11 cellular contexts compared by ENCODE assay signal in genomic region chr10:6083523-6084475, GRCh38.
DNase-seq lines count a peak whose midpoint lies in the region; ATAC-seq and TF ChIP-seq lines count a peak whose summit lies in the region.
"Had no signal": no experiment of that assay in that cellular context is flagged by ENCODE, and none has a peak within 500 bp of the region (broad histone marks: within the 10 kb centered on the region; RNA-seq: fewer than 3 reads in every experiment).

No MANE protein-coding gene starts in this region.

- H3K4me3 Mint-ChIP-seq in stimulated activated naive CD8-positive, alpha-beta T cell treated with anti-CD3 and anti-CD28 coated beads, Interleukin-15, Interleukin-2, amounts not matched to agents 100 ng/mL and 50 ng/mL, for 24 hours, result peak overlapping the region; percentile 85

- no peak for ATAC-seq in GM18520 (IDR thresholded peaks at IDR 0.05; ENCODE audit: unreplicated experiment)
- ATAC-seq in HG02885 (IDR thresholded peaks at IDR 0.05; ENCODE audit: poor library complexity, unreplicated experiment), result no peak

- no peaks in the 10 kb centered on the region for H3K27me3 Mint-ChIP-seq in stimulated activated naive CD8-positive, alpha-beta T cell treated with anti-CD3 and anti-CD28 coated beads, Interleukin-15, Interleukin-2, amounts not matched to agents 100 ng/mL and 50 ng/mL, for 24 hours

- peak overlapping the region; percentile 99 for H3K27ac Mint-ChIP-seq in stimulated activated naive CD8-positive, alpha-beta T cell treated with anti-CD3 and anti-CD28 coated beads, Interleukin-15, Interleukin-2, amounts not matched to agents 100 ng/mL and 50 ng/mL, for 24 hours
- H3K27ac Mint-ChIP-seq: progenitor cell of endocrine pancreas had no signal

- peak; percentile 72 for DNase-seq in activated naive CD4-positive, alpha-beta T cell treated with Interleukin-2 at 50 U/mL for 16 hours
- no peak for DNase-seq in activated naive CD4-positive, alpha-beta T cell (lab: John Stamatoyannopoulos, UW)
- peak; percentile 79 to 83 for DNase-seq in activated T-cell treated with anti-CD3 and anti-CD28 coated beads, Interleukin-2, amount 50 U/mL, for 48 hours
- DNase-seq in islet precursor cell (peak; percentile 47), GM20000 (ENCODE audit: low spot score) (no peak)
- DNase-seq: ACHN, NCI-H2029 treated with DMSO at 0.1 percent for 48 hours had no signal

- H3K4me1 Mint-ChIP-seq in stimulated activated naive CD8-positive, alpha-beta T cell treated with anti-CD3 and anti-CD28 coated beads, Interleukin-15, Interleukin-2, amounts not matched to agents 100 ng/mL and 50 ng/mL, for 24 hours (ENCODE audit: low read depth), result peaks cover 76% of the 10 kb centered on the region

- H3K36me3 Mint-ChIP-seq in stimulated activated naive CD8-positive, alpha-beta T cell treated with anti-CD3 and anti-CD28 coated beads, Interleukin-15, Interleukin-2, amounts not matched to agents 100 ng/mL and 50 ng/mL, for 24 hours (ENCODE audit: low read depth), result no peaks in the 10 kb centered on the region

- H3K9me3 Mint-ChIP-seq in stimulated activated naive CD8-positive, alpha-beta T cell treated with anti-CD3 and anti-CD28 coated beads, Interleukin-15, Interleukin-2, amounts not matched to agents 100 ng/mL and 50 ng/mL, for 24 hours, result no peaks in the 10 kb centered on the region

- no peak for TF ChIP-seq CTCF in GM20000 (IDR thresholded peaks at IDR 0.05; ENCODE audit: extremely low read depth, missing control alignments)

Comparison
In these comparisons a context has a peak if more than half of its experiments do, and no peak if none do; other contexts are left out.
1. DNase-seq: peak in activated naive CD4-positive, alpha-beta T cell treated with Interleukin-2 at 50 U/mL for 16 hours (single experiment), activated T-cell treated with anti-CD3 and anti-CD28 coated beads, Interleukin-2, amount 50 U/mL, for 48 hours (2 of 2) and islet precursor cell (single experiment); none in activated naive CD4-positive, alpha-beta T cell (0 of 4) and GM20000 (single experiment).